Comparison of ENCODE assay signal across 8 cellular contexts in the genomic region with DNA sequence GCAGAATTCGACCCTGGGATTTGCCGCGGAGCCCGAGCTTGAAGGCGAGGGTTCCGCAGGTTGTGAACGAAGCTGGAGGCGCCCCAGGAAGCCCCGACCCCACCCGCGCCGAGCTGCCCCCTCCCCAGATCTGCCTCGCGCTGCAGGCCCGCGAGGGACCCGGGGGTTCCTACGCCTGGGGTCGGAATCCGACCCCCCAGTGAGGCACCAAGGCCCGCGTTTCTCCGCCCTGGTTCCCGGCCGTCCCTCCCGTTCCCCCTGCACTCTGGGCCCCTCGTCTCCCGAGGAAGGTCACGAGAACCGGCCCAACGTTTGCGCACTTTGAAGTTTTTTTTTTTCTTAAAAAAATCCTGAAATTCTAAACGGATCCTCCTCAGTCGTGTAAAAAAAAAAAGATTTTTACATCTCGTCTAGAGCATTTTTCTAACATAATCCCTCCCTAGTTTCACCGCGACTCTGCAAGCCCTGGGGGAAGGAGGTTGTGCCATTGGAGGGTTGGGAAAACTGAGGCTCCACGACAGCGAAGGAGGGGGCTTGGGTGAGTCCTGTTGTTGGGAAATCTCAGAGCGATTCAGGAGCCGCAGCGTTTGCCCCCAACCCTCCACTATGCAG. TPM values are rescaled to one million over a fixed set of nuclear protein-coding genes. Genes with fewer than 3 reads are reported as not detected.
A peak's percentile ranks its signal among the peaks of the same experiment; 100 is the strongest.
DNase-seq lines count a peak whose midpoint lies in the region; ATAC-seq, FAIRE-seq and TF ChIP-seq lines count a peak whose summit lies in the region.

No MANE protein-coding gene starts in this region.

- BruUV-seq in K562 (replicated peaks; lab: Mats Ljungman, UMichigan) = no TSS peak
- BruUV-seq in HepG2 (replicated peaks; lab: Mats Ljungman, UMichigan) = no TSS peak

- no peak for TF ChIP-seq CTCF in K562 (IDR thresholded peaks at IDR 0.05 in 2 of 3, conservative IDR thresholded peaks at IDR 0.05 in 1 of 3; ENCODE audit: insufficient read depth in 2 of 3, low read depth in 1 of 3, low read length in 3 of 3)
- TF ChIP-seq CTCF in HepG2 (CRISPR knock-in tag; IDR thresholded peaks at IDR 0.05) = no peak

- no peak for TF ChIP-seq POLR2A in K562 (conservative IDR thresholded peaks at IDR 0.05)
- no peak for TF ChIP-seq POLR2A in HepG2 (IDR thresholded peaks at IDR 0.05; ENCODE audit: insufficient read depth in 1 of 2, low read depth in 2 of 2, low read length in 2 of 2)

- no peaks in the 10 kb centered on the region for H3K4me1 Mint-ChIP-seq in T-helper 1 cell treated with Interleukin-12 subunit alpha and Interleukin-12 subunit beta and Interleukin-4 antibody, amounts not matched to agents 30 μg/mL and 1 μg/mL, for 36 hours (ENCODE audit: low read depth)

- peak overlapping the region; percentile 67 for H3K4me3 Mint-ChIP-seq in T-helper 1 cell treated with Interleukin-12 subunit alpha and Interleukin-12 subunit beta and Interleukin-4 antibody, amounts not matched to agents 30 μg/mL and 1 μg/mL, for 36 hours

- H3K4me2 ChIP-seq in K562 (ENCODE audit: insufficient read depth, low read length) (no peak overlapping the region), HepG2 (ENCODE audit: low read depth, low read length) (peak overlapping the region; percentile 72)

- DNase-seq in T-helper 1 cell = no peak
- no peak for DNase-seq in K562 (ENCODE audit: extremely low read depth in 1 of 4, low spot score in 3 of 4)
- no peak for DNase-seq in HepG2 (ENCODE audit: low spot score)
- DNase-seq in CD1c-positive myeloid dendritic cell (ENCODE audit: extremely low spot score) = no peak
- DNase-seq in Kasumi-1 (lab: John Stamatoyannopoulos, UW) = no peak

- H3K9me3 ChIP-seq in K562 (replicated peaks; ENCODE audit: control insufficient read depth, insufficient read depth, low read depth, low read length) (no peaks in the 10 kb centered on the region; the same call in 1 of the 2 replicates), HepG2 (ENCODE audit: low read length) (no peaks in the 10 kb centered on the region), subcutaneous abdominal adipose tissue (ENCODE audit: control insufficient read depth in 5 of 5, low read length in 5 of 5) (peaks cover 0 to 6% (median 4%) of the 10 kb centered on the region in 5 donors)

- TF ChIP-seq EP300 in K562 (IDR thresholded peaks at IDR 0.05; ENCODE audit: low read length) = no peak
- no peak for TF ChIP-seq EP300 in HepG2 (IDR thresholded peaks at IDR 0.05; ENCODE audit: low read depth in 2 of 2, low read length in 2 of 2)
- TF ChIP-seq EP300 in HepG2 (CRISPR knock-in tag; IDR thresholded peaks at IDR 0.05; ENCODE audit: borderline replicate concordance) = no peak

- H3K9me3 Mint-ChIP-seq in T-helper 1 cell treated with Interleukin-12 subunit alpha and Interleukin-12 subunit beta and Interleukin-4 antibody, amounts not matched to agents 30 μg/mL and 1 μg/mL, for 36 hours = no peaks in the 10 kb centered on the region

- in situ Hi-C loops in K562 (cut with MboI) = no loop called here
- in situ Hi-C loops in HepG2 (cut with HindIII; ENCODE audit: extremely low pct_ligation_motif_present, low pct_unique_long_range_greater_than_20kb) = no loop called here

- H3K27me3 ChIP-seq in K562 (ENCODE audit: control insufficient read depth in 2 of 2, insufficient read depth in 2 of 2, low read length in 2 of 2) = peaks cover 26 to 87% of the 10 kb centered on the region in 2 experiments; a peak in 4 of 5 replicates
- H3K27me3 ChIP-seq in HepG2 (ENCODE audit: control insufficient read depth in 1 of 2, insufficient read depth in 2 of 2, low read length in 2 of 2) = peaks cover 30 to 83% of the 10 kb centered on the region in 2 experiments
- peaks cover 0 to 20% (median 16%) of the 10 kb centered on the region in 5 donors for H3K27me3 ChIP-seq in subcutaneous abdominal adipose tissue (ENCODE audit: control insufficient read depth in 5 of 5, insufficient read depth in 4 of 5, low read length in 5 of 5)

- H3K36me3 ChIP-seq in K562 (ENCODE audit: control insufficient read depth, insufficient read depth, low read length) = no peaks in the 10 kb centered on the region
- H3K36me3 ChIP-seq in HepG2 (replicated peaks in 1 of 2; ENCODE audit: control insufficient read depth in 1 of 2, insufficient read depth in 2 of 2, low read length in 2 of 2) = no peaks in the 10 kb centered on the region
- no peaks in the 10 kb centered on the region for H3K36me3 ChIP-seq in subcutaneous abdominal adipose tissue (ENCODE audit: control insufficient read depth in 5 of 5, insufficient read depth in 5 of 5, low read length in 5 of 5)

- FAIRE-seq in K562 (lab: Jason Lieb, UNC) = no peak
- no peak for FAIRE-seq in HepG2 (lab: Jason Lieb, UNC)

- no peaks in the 10 kb centered on the region for H3K36me3 Mint-ChIP-seq in T-helper 1 cell treated with Interleukin-12 subunit alpha and Interleukin-12 subunit beta and Interleukin-4 antibody, amounts not matched to agents 30 μg/mL and 1 μg/mL, for 36 hours (ENCODE audit: low read depth)

- H3K4me3 ChIP-seq in K562 (no peak overlapping the region), HepG2 (replicated peaks in 1 of 3; ENCODE audit: insufficient read depth in 1 of 3, low read depth in 2 of 3, low read length in 3 of 3) (peak overlapping the region in 2 of 3 experiments; percentile 50 to 71; a peak in 3 of 6 replicates), subcutaneous abdominal adipose tissue (ENCODE audit: low read depth in 1 of 5, low read length in 5 of 5) (peak overlapping the region in 4 of 5 donors; percentile 52 to 77 (median 74))

- H4K20me1 ChIP-seq in K562 (replicated peaks; ENCODE audit: control insufficient read depth, insufficient read depth, low read length) = peaks cover 14% of the 10 kb centered on the region
- no peaks in the 10 kb centered on the region for H4K20me1 ChIP-seq in HepG2 (ENCODE audit: insufficient read depth, low read length)

- H3K9me1 ChIP-seq in K562 (ENCODE audit: control insufficient read depth, insufficient read depth, low read length) = no peaks in the 10 kb centered on the region

- CTCF ChIA-PET in K562 (lab: Yijun Ruan, JAX; ENCODE audit: low intra/inter-chr PET ratio) = no interaction called here
- CTCF ChIA-PET in HepG2 (lab: Yijun Ruan, JAX; ENCODE audit: low intra/inter-chr PET ratio, low total read pairs) = no interaction called here

- H3K4me1 ChIP-seq in K562 (replicated peaks in 1 of 2; ENCODE audit: control insufficient read depth in 2 of 2, insufficient read depth in 2 of 2, low read length in 2 of 2) (peaks cover 0 to 23% of the 10 kb centered on the region in 2 experiments; a peak in 2 of 5 replicates), HepG2 (ENCODE audit: insufficient read depth, low read length) (no peaks in the 10 kb centered on the region), subcutaneous abdominal adipose tissue (ENCODE audit: control insufficient read depth in 5 of 5, insufficient read depth in 5 of 5, low read length in 5 of 5) (peaks cover 0 to 36% (median 24%) of the 10 kb centered on the region in 5 donors)

- H3K9ac ChIP-seq in K562 (ENCODE audit: insufficient read depth in 1 of 2, low read depth in 2 of 2, low read length in 2 of 2) = peak overlapping the region in 1 of 2 experiments; percentile 84; a peak in 2 of 4 replicates
- H3K9ac ChIP-seq in HepG2 (ENCODE audit: insufficient read depth, low read depth, low read length) = no peak overlapping the region
- peak overlapping the region in 2 of 5 donors; percentile 58 to 75 for H3K9ac ChIP-seq in subcutaneous abdominal adipose tissue (ENCODE audit: low read length in 5 of 5)

- no peak overlapping the region for H3K27ac Mint-ChIP-seq in T-helper 1 cell treated with Interleukin-12 subunit alpha and Interleukin-12 subunit beta and Interleukin-4 antibody, amounts not matched to agents 30 μg/mL and 1 μg/mL, for 36 hours

- no peak overlapping the region for H2AFZ ChIP-seq in K562 (ENCODE audit: low read depth, low read length)
- H2AFZ ChIP-seq in HepG2 (ENCODE audit: low read length) = no peak overlapping the region

- H3K27me3 Mint-ChIP-seq in T-helper 1 cell treated with Interleukin-12 subunit alpha and Interleukin-12 subunit beta and Interleukin-4 antibody, amounts not matched to agents 30 μg/mL and 1 μg/mL, for 36 hours (ENCODE audit: low read depth) = peaks cover 59% of the 10 kb centered on the region

- H3K79me2 ChIP-seq in K562 (ENCODE audit: control insufficient read depth, insufficient read depth, low read length) = no peaks in the 10 kb centered on the region
- H3K79me2 ChIP-seq in HepG2 (ENCODE audit: insufficient read depth, low read length) = no peaks in the 10 kb centered on the region

- ATAC-seq in K562 (no peak), HepG2 (no peak), HG03520 (IDR thresholded peaks at IDR 0.05; ENCODE audit: unreplicated experiment) (no peak)

- 29% methylated on average over 35 of the region's 42 CpGs for whole genome bisulfite sequencing in K562 (ENCODE audit: insufficient coverage, low coverage, missing lambda C conversion rate)
- WGBS in HepG2 (ENCODE audit: low lambda C conversion rate) = 11% methylated on average over 16 of the region's 42 CpGs

- POLR2A ChIA-PET in K562 (lab: Yijun Ruan, JAX) = no interaction called here
- POLR2A ChIA-PET in HepG2 (lab: Yijun Ruan, JAX) = no interaction called here

- no peak overlapping the region for H3K27ac ChIP-seq in K562 (ENCODE audit: extremely low read depth, low read depth, low read length)
- H3K27ac ChIP-seq in HepG2 (ENCODE audit: extremely low read length, insufficient read depth, low read length) = no peak overlapping the region
- no peak overlapping the region for H3K27ac ChIP-seq in subcutaneous abdominal adipose tissue (ENCODE audit: low read depth, low read length)

- intact Hi-C loops in K562 (cut with micrococcal nuclease) (no loop called here), HepG2 (cut with micrococcal nuclease; ENCODE audit: unreplicated experiment) (no loop called here)

- TF ChIP-seq RAD21 in K562 (CRISPR knock-in tag; conservative IDR thresholded peaks at IDR 0.05 in 1 of 2, IDR thresholded peaks at IDR 0.05 in 1 of 2) (no peak), HepG2 (CRISPR knock-in tag; IDR thresholded peaks at IDR 0.05) (no peak)

RNA-seq across cellular contexts. Expression of gene GFPT2, which starts 0.9 kb away (rescaled TPM):
- total RNA-seq in K562 (2011; cell fraction: chromatin; rRNA removed; ENCODE audit: low replicate concordance) = 0.14 TPM in 1 of 2 replicates, not detected in the other
- 0.50 TPM in 1 of 2 replicates, not detected in the other for total RNA-seq in K562 (2011; cell fraction: nucleolus; rRNA removed)
- not detected in 2 replicates for total RNA-seq in K562 (2011; cell fraction: nucleoplasm; rRNA removed)
- not detected in 2 replicates for total RNA-seq in K562 (2014; rRNA removed)
- total RNA-seq in K562 (2014; rRNA removed; fragmentation: Illumina TruSeq; extraction: Trizol) = 0.13 TPM in 1 of 2 replicates, not detected in the other
- total RNA-seq in K562 (2015; rRNA removed; fragmentation: Illumina TruSeq; extraction: Trizol) = not detected in 2 replicates
- total RNA-seq in K562 (2021) = 0.07 and 0.09 TPM in 2 replicates
- polyA plus RNA-seq in K562 (2011; rRNA removed) = 0.14 TPM in 1 of 2 replicates, not detected in the other
- 0.01 and 0.07 TPM in 2 replicates for polyA plus RNA-seq in K562 (2011; cell fraction: cytosol; rRNA removed)
- polyA plus RNA-seq in K562 (2011; cell fraction: nucleus; rRNA removed) = 0.18 TPM in 1 of 2 replicates, not detected in the other
- 0.12 TPM in 1 of 2 replicates, not detected in the other for polyA plus RNA-seq in K562 (2012)
- polyA plus RNA-seq in K562 (2014; fragmentation: Illumina TruSeq; extraction: Trizol) = not detected in 2 replicates
- polyA plus RNA-seq in K562 (2014; fragmentation: Nextera tagmentation; extraction: Ambion mirVana) = under 1 TPM in 1 of 2 experiments, not detected in 1; 0.08 TPM
- not detected in 2 replicates for polyA plus RNA-seq in K562 (2014; rRNA removed)
- polyA minus RNA-seq in K562 (2011; rRNA and poly(A)+ RNA removed) = 0.39 TPM in 1 of 2 replicates, not detected in the other
- polyA minus RNA-seq in K562 (2011; cell fraction: cytosol; rRNA and poly(A)+ RNA removed) = not detected in 2 replicates
- 0.54 TPM in 1 of 2 replicates, not detected in the other for polyA minus RNA-seq in K562 (2011; cell fraction: nucleus; rRNA and poly(A)+ RNA removed)
- 0.10 and 0.18 TPM in 2 replicates for total RNA-seq in HepG2 (2016; rRNA removed; fragmentation: Illumina TruSeq; extraction: Trizol)
- not detected in 2 replicates for total RNA-seq in HepG2 (2016; cell fraction: cytosol; rRNA removed; fragmentation: Illumina TruSeq; extraction: Trizol; ENCODE audit: low read depth)
- total RNA-seq in HepG2 (2016; cell fraction: insoluble cytoplasmic fraction; rRNA removed; fragmentation: Illumina TruSeq; extraction: Trizol) = 0.10 and 0.13 TPM in 2 replicates
- 0.06 TPM in 1 of 2 replicates, not detected in the other for total RNA-seq in HepG2 (2016; cell fraction: membrane; rRNA removed; fragmentation: Illumina TruSeq; extraction: Trizol)
- total RNA-seq in HepG2 (2016; cell fraction: nucleus; rRNA removed; fragmentation: Illumina TruSeq; extraction: Trizol) = not detected in 2 replicates
- polyA plus RNA-seq in HepG2 (2011; rRNA removed) = 0.09 and 0.18 TPM in 2 replicates
- 0.08 and 0.12 TPM in 2 replicates for polyA plus RNA-seq in HepG2 (2011; cell fraction: cytosol; rRNA removed)
- 0.09 and 0.10 TPM in 2 replicates for polyA plus RNA-seq in HepG2 (2011; cell fraction: nucleus; rRNA removed)
- 0.07 and 0.11 TPM in 2 replicates for polyA plus RNA-seq in HepG2 (2012)
- polyA plus RNA-seq in HepG2 (2016; cell fraction: cytosol; fragmentation: Illumina TruSeq; extraction: Trizol; ENCODE audit: low read depth) = 0.05 TPM in 1 of 2 replicates, not detected in the other
- polyA plus RNA-seq in HepG2 (2016; cell fraction: insoluble cytoplasmic fraction; fragmentation: Illumina TruSeq; extraction: Trizol; ENCODE audit: low read depth) = 0.12 TPM in 1 of 2 replicates, not detected in the other
- polyA plus RNA-seq in HepG2 (2016; cell fraction: membrane; fragmentation: Illumina TruSeq; extraction: Trizol; ENCODE audit: low read depth) = not detected in 2 replicates
- polyA plus RNA-seq in HepG2 (2016; cell fraction: nucleus; fragmentation: Illumina TruSeq; extraction: Trizol; ENCODE audit: insufficient read depth, low read depth) = not detected in 2 replicates
- 4.4 TPM in 1 of 2 replicates, not detected in the other for polyA minus RNA-seq in HepG2 (2011; rRNA and poly(A)+ RNA removed; ENCODE audit: low replicate concordance)
- not detected in 2 replicates for polyA minus RNA-seq in HepG2 (2011; cell fraction: cytosol; rRNA and poly(A)+ RNA removed)
- polyA minus RNA-seq in HepG2 (2011; cell fraction: nucleus; rRNA and poly(A)+ RNA removed) = not detected in 2 replicates
